20 cellular contexts compared by ENCODE assay signal in genomic region chr13:43377955-43378354, GRCh38.
A peak's percentile ranks its signal among the peaks of the same experiment; 100 is the strongest.
DNase-seq lines count a peak whose midpoint lies in the region; ATAC-seq and TF ChIP-seq lines count a peak whose summit lies in the region.
"Had no signal": no experiment of that assay in that cellular context is flagged by ENCODE, and none has a peak within 500 bp of the region (broad histone marks: within the 10 kb centered on the region; RNA-seq: fewer than 3 reads in every experiment).

No MANE protein-coding gene starts in this region.

- H3K36me3 ChIP-seq in MG63, result no peaks in the 10 kb centered on the region
- no peaks in the 10 kb centered on the region for H3K36me3 ChIP-seq in left lung
- no peaks in the 10 kb centered on the region for H3K36me3 ChIP-seq in A673 (ENCODE audit: insufficient read depth, low read length, poor library complexity, severe bottlenecking)
- H3K36me3 ChIP-seq: neural progenitor cell, right atrium auricular region had no signal

- ATAC-seq in left lung (peak; percentile 16), HG03280 (IDR thresholded peaks at IDR 0.05; ENCODE audit: unreplicated experiment) (no peak), left lobe of liver (no peak)
- ATAC-seq: stimulated activated naive CD8-positive, alpha-beta T cell treated with anti-CD3 and anti-CD28 coated beads, Interleukin-15, Interleukin-2, amounts not matched to agents 100 U/mL and 50 U/mL, for 24 hours; T-cell had no signal

- H3K4me1 Mint-ChIP-seq in CD14-positive monocyte, result peaks cover 50% of the 10 kb centered on the region
- H3K4me1 Mint-ChIP-seq: neural progenitor cell had no signal

- H3K9me3 ChIP-seq in MG63, result peaks cover 19% of the 10 kb centered on the region
- peaks cover 0 to 10% of the 10 kb centered on the region in 2 donors for H3K9me3 ChIP-seq in left lung
- peaks cover 13% of the 10 kb centered on the region for H3K9me3 ChIP-seq in A673 (ENCODE audit: low read depth, low read length, poor library complexity, severe bottlenecking)
- H3K9me3 ChIP-seq: right atrium auricular region had no signal

- intact Hi-C loops in CD14-positive monocyte (cut with micrococcal nuclease), result no loop called here
- intact Hi-C loops in left lung (cut with DNase I), result no loop called here
- intact Hi-C loops in A673 (cut with micrococcal nuclease; ENCODE audit: unreplicated experiment), result no loop called here

- H3K9me3 Mint-ChIP-seq in CD14-positive monocyte, result peaks cover 3 to 16% (median 5%) of the 10 kb centered on the region in 7 donors
- H3K9me3 Mint-ChIP-seq: neural progenitor cell, type B pancreatic cell had no signal

- H3K4me3 Mint-ChIP-seq in CD14-positive monocyte, result no peak overlapping the region
- H3K4me3 Mint-ChIP-seq: activated CD4-positive, alpha-beta memory T cell treated with anti-CD3 and anti-CD28 coated beads for 36 hours; activated naive CD4-positive, alpha-beta T cell treated with anti-CD3 and anti-CD28 coated beads for 36 hours; CD4-positive, CD25-positive, alpha-beta regulatory T cell; neural progenitor cell; T-cell; type B pancreatic cell had no signal

- H3K27me3 ChIP-seq in MG63, result no peaks in the 10 kb centered on the region
- H3K27me3 ChIP-seq in left lung, result peaks cover 0 to 1% of the 10 kb centered on the region in 2 donors
- H3K27me3 ChIP-seq in A673 (replicated peaks; ENCODE audit: insufficient read depth, low read depth, low read length, poor library complexity), result no peaks in the 10 kb centered on the region
- H3K27me3 ChIP-seq: neural progenitor cell, right atrium auricular region had no signal

- H3K27me3 Mint-ChIP-seq in CD14-positive monocyte (ENCODE audit: low read depth in 3 of 3), result peaks cover 9 to 22% (median 12%) of the 10 kb centered on the region in 3 donors
- H3K27me3 Mint-ChIP-seq: type B pancreatic cell had no signal

- BruUV-seq in A673 (replicated peaks; lab: Mats Ljungman, UMichigan), result no TSS peak

- H3K27ac ChIP-seq in left lung (no peak overlapping the region), A673 (ENCODE audit: low read depth, low read length, poor library complexity, severe bottlenecking) (no peak overlapping the region)
- H3K27ac ChIP-seq: neural progenitor cell, right atrium auricular region had no signal

- POLR2A ChIA-PET in A673 (lab: Charles Lee; ENCODE audit: low non-redundant PET), result no interaction called here

- TF ChIP-seq CTCF in CD14-positive monocyte (IDR thresholded peaks at IDR 0.05) (no peak), choroid plexus epithelial cell (conservative IDR thresholded peaks at IDR 0.05; ENCODE audit: low read depth, low read length) (no peak), left lung (IDR thresholded peaks at IDR 0.05) (no peak), A673 (conservative IDR thresholded peaks at IDR 0.05; ENCODE audit: low read depth, low read length) (no peak)

- H3K4me1 ChIP-seq in left lung, result peaks cover 0 to 6% of the 10 kb centered on the region in 2 donors
- peaks cover 15% of the 10 kb centered on the region for H3K4me1 ChIP-seq in A673 (ENCODE audit: insufficient read depth, low read length, poor library complexity, severe bottlenecking)
- H3K4me1 ChIP-seq: neural progenitor cell had no signal

- H3K36me3 Mint-ChIP-seq in CD14-positive monocyte, result peaks cover 0 to 11% of the 10 kb centered on the region in 2 donors
- H3K36me3 Mint-ChIP-seq: activated CD4-positive, alpha-beta memory T cell treated with anti-CD3 and anti-CD28 coated beads for 36 hours; CD4-positive, CD25-positive, alpha-beta regulatory T cell; neural progenitor cell; T-cell had no signal

- CTCF ChIA-PET in A673 (lab: Charles Lee), result no interaction called here

- no peak overlapping the region for H3K27ac Mint-ChIP-seq in CD14-positive monocyte
- H3K27ac Mint-ChIP-seq: activated CD4-positive, alpha-beta memory T cell treated with anti-CD3 and anti-CD28 coated beads for 36 hours; activated naive CD4-positive, alpha-beta T cell treated with anti-CD3 and anti-CD28 coated beads for 36 hours; CD4-positive, CD25-positive, alpha-beta regulatory T cell; neural progenitor cell; T-cell; type B pancreatic cell had no signal

- H3K4me3 ChIP-seq in MG63 (no peak overlapping the region), choroid plexus epithelial cell (ENCODE audit: low read depth, low read length) (no peak overlapping the region), left lung (no peak overlapping the region), A673 (ENCODE audit: low read depth, low read length, poor library complexity, severe bottlenecking) (no peak overlapping the region)
- H3K4me3 ChIP-seq: neural progenitor cell, right atrium auricular region had no signal

- DNase-seq in CD14-positive monocyte (ENCODE audit: low spot score) (peak; percentile 53), MG63 (peak; percentile 58), choroid plexus epithelial cell (ENCODE audit: low read depth) (peak; percentile 6), left lung (no peak), NCI-H748 (lab: John Stamatoyannopoulos, UW; ENCODE audit: unreplicated experiment) (no peak), left lobe of liver (ENCODE audit: low spot score) (no peak), A673 (ENCODE audit: low spot score) (no peak)
- DNase-seq: activated CD4-positive, alpha-beta memory T cell treated with anti-CD3 and anti-CD28 coated beads for 36 hours; activated naive CD4-positive, alpha-beta T cell treated with anti-CD3 and anti-CD28 coated beads for 36 hours; CD4-positive, CD25-positive, alpha-beta regulatory T cell; DMS79; midbrain; NCI-H1436; NCI-H2227 treated with DMSO at 0.1 percent for 48 hours; stimulated activated naive CD8-positive, alpha-beta T cell treated with anti-CD3 and anti-CD28 coated beads, Interleukin-15, Interleukin-2, amounts not matched to agents 100 U/mL and 50 U/mL, for 24 hours; T-cell had no signal

Comparison
In these comparisons a context has a peak if more than half of its experiments do, and no peak if none do; other contexts are left out.
1. DNase-seq: peak in CD14-positive monocyte (single experiment), MG63 (single experiment) and choroid plexus epithelial cell (single experiment); none in left lung (0 of 2), NCI-H748 (single experiment), left lobe of liver (single experiment) and A673 (single experiment).